Comparison of ENCODE assay signal across 9 cellular contexts in the genomic region with DNA sequence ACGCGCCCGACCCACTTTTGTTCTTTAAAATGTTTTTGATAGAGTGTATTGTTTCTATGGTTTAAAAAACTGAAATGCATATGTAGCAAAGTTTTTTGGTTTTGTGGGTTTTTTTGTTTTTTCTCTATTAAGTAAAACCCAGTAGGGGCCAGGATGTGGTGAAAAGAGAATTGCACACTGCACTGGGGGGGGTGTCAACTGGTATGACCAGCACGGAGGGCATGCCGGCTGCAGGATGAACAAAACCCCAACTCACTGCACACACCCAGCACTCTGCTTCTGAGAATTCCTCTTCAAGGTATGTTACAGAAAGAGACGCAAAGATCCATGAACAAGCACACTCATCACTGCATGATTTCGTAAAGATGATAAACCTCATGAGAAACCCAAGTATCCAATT.
DNase-seq lines count a peak whose midpoint lies in the region; ATAC-seq and TF ChIP-seq lines count a peak whose summit lies in the region.
"Had no signal": no experiment of that assay in that cellular context is flagged by ENCODE, and none has a peak within 500 bp of the region (broad histone marks: within the 10 kb centered on the region; RNA-seq: fewer than 3 reads in every experiment).

No MANE protein-coding gene starts in this region.

- H3K4me2 ChIP-seq in Karpas-422 (ENCODE audit: low read depth, low read length, poor library complexity, severe bottlenecking), result no peak overlapping the region

- peak overlapping the region; percentile 70 for H3K4me3 Mint-ChIP-seq in activated CD8-positive, alpha-beta T cell treated with anti-CD3 and anti-CD28 coated beads, Interleukin-2, amount 10 ng/mL, durations not matched to agents 7 days and 5 days
- H3K4me3 Mint-ChIP-seq in immature natural killer cell (peak overlapping the region; percentile 75 to 88 (median 82)), type B pancreatic cell (no peak overlapping the region)
- H3K4me3 Mint-ChIP-seq in stimulated activated memory B cell treated with anti-CD40 and anti-IgM and Interleukin-4, amounts not matched to agents 10 μg/mL and 1 μg/mL and 100 μg/mL, for 72 hours, result peak overlapping the region; percentile 69

- peaks cover 48% of the 10 kb centered on the region for H3K4me1 ChIP-seq in Karpas-422 (ENCODE audit: low read length)

- POLR2A ChIA-PET in activated CD8-positive, alpha-beta T cell treated with anti-CD3 and anti-CD28 coated beads, Interleukin-2, amount 10 ng/mL, durations not matched to agents 7 days and 5 days (lab: Charles Lee), result interaction anchor here (6.2 to 10.7 kb wide), 2 partner anchors 62 to 73 kb away, joined by 102 to 105 read pairs; a partner anchor contains a TSS

- H3K9me3 ChIP-seq in Karpas-422 (ENCODE audit: low read length), result no peaks in the 10 kb centered on the region

- peaks cover 9% of the 10 kb centered on the region for H3K79me2 ChIP-seq in Karpas-422 (ENCODE audit: low read length)

- peaks cover 76% of the 10 kb centered on the region for H3K36me3 Mint-ChIP-seq in activated CD8-positive, alpha-beta T cell treated with anti-CD3 and anti-CD28 coated beads, Interleukin-2, amount 10 ng/mL, durations not matched to agents 7 days and 5 days (ENCODE audit: low read depth)
- H3K36me3 Mint-ChIP-seq in immature natural killer cell (peaks cover 14 to 41% (median 27%) of the 10 kb centered on the region in 3 donors), type B pancreatic cell (peaks cover 4% of the 10 kb centered on the region)
- peaks cover 51% of the 10 kb centered on the region for H3K36me3 Mint-ChIP-seq in stimulated activated memory B cell treated with anti-CD40 and anti-IgM and Interleukin-4, amounts not matched to agents 10 μg/mL and 1 μg/mL and 100 μg/mL, for 72 hours

- H4K20me1 ChIP-seq in Karpas-422 (ENCODE audit: insufficient read depth, low read depth, low read length), result no peaks in the 10 kb centered on the region

- H3K9ac ChIP-seq in Karpas-422 (ENCODE audit: low read length), result no peak overlapping the region
- H3K9ac ChIP-seq: GM23248 had no signal

- no peaks in the 10 kb centered on the region for H3K27me3 Mint-ChIP-seq in activated CD8-positive, alpha-beta T cell treated with anti-CD3 and anti-CD28 coated beads, Interleukin-2, amount 10 ng/mL, durations not matched to agents 7 days and 5 days (ENCODE audit: low read depth)
- H3K27me3 Mint-ChIP-seq in immature natural killer cell (ENCODE audit: low read depth in 3 of 3) (peaks cover 26 to 40% (median 37%) of the 10 kb centered on the region in 3 donors), type B pancreatic cell (no peaks in the 10 kb centered on the region)
- H3K27me3 Mint-ChIP-seq in stimulated activated memory B cell treated with anti-CD40 and anti-IgM and Interleukin-4, amounts not matched to agents 10 μg/mL and 1 μg/mL and 100 μg/mL, for 72 hours, result no peaks in the 10 kb centered on the region

- H3K36me3 ChIP-seq in Karpas-422 (ENCODE audit: insufficient read depth, low read length), result peaks cover 4% of the 10 kb centered on the region; the same call in 1 of the 2 replicates

- no peak for TF ChIP-seq CTCF in type B pancreatic cell (conservative IDR thresholded peaks at IDR 0.05)

- no peak overlapping the region for H2AFZ ChIP-seq in Karpas-422 (ENCODE audit: low read length)
- H2AFZ ChIP-seq: GM23248 had no signal

- DNase-seq in Karpas-422, result no peak
- peak; percentile 94 for DNase-seq in activated CD8-positive, alpha-beta T cell treated with anti-CD3 and anti-CD28 coated beads, Interleukin-2, amount 10 ng/mL, durations not matched to agents 7 days and 5 days
- DNase-seq in immature natural killer cell, result peak; percentile 89 to 90 (median 90)
- no peak for DNase-seq in DMS153 (lab: John Stamatoyannopoulos, UW)
- no peak for DNase-seq in type B pancreatic cell (ENCODE audit: extremely low spot score, unreplicated experiment)
- DNase-seq in HPDE6-E6E7 (ENCODE audit: extremely low spot score), result no peak
- no peak for DNase-seq in hippocampal formation (lab: John Stamatoyannopoulos, UW)
- DNase-seq: GM23248 had no signal

- H3K27ac Mint-ChIP-seq in activated CD8-positive, alpha-beta T cell treated with anti-CD3 and anti-CD28 coated beads, Interleukin-2, amount 10 ng/mL, durations not matched to agents 7 days and 5 days, result peak overlapping the region; percentile 87
- H3K27ac Mint-ChIP-seq in immature natural killer cell, result peak overlapping the region; percentile 94 to 99 (median 97)
- H3K27ac Mint-ChIP-seq in stimulated activated memory B cell treated with anti-CD40 and anti-IgM and Interleukin-4, amounts not matched to agents 10 μg/mL and 1 μg/mL and 100 μg/mL, for 72 hours, result peak overlapping the region; percentile 92
- no peak overlapping the region for H3K27ac Mint-ChIP-seq in type B pancreatic cell

- ATAC-seq in activated CD8-positive, alpha-beta T cell treated with anti-CD3 and anti-CD28 coated beads, Interleukin-2, amount 10 ng/mL, durations not matched to agents 7 days and 5 days, result peak; percentile 59
- peak; percentile 62 for ATAC-seq in stimulated activated memory B cell treated with anti-CD40 and anti-IgM and Interleukin-4, amounts not matched to agents 10 μg/mL and 1 μg/mL and 100 μg/mL, for 72 hours

- no peaks in the 10 kb centered on the region for H3K9me3 Mint-ChIP-seq in activated CD8-positive, alpha-beta T cell treated with anti-CD3 and anti-CD28 coated beads, Interleukin-2, amount 10 ng/mL, durations not matched to agents 7 days and 5 days (ENCODE audit: insufficient read depth)
- H3K9me3 Mint-ChIP-seq in immature natural killer cell (peaks cover 0 to 5% (median 0%) of the 10 kb centered on the region in 6 donors), type B pancreatic cell (no peaks in the 10 kb centered on the region)
- peaks cover 3% of the 10 kb centered on the region for H3K9me3 Mint-ChIP-seq in stimulated activated memory B cell treated with anti-CD40 and anti-IgM and Interleukin-4, amounts not matched to agents 10 μg/mL and 1 μg/mL and 100 μg/mL, for 72 hours

- H3K4me3 ChIP-seq in Karpas-422 (ENCODE audit: low read length), result no peak overlapping the region
- H3K4me3 ChIP-seq: GM23248 had no signal

- H3K9me2 ChIP-seq in Karpas-422 (replicated peaks; ENCODE audit: insufficient read depth, low read length), result no peaks in the 10 kb centered on the region

- H3K27me3 ChIP-seq in Karpas-422 (ENCODE audit: low read length), result no peaks in the 10 kb centered on the region

- peaks cover 86% of the 10 kb centered on the region for H3K4me1 Mint-ChIP-seq in activated CD8-positive, alpha-beta T cell treated with anti-CD3 and anti-CD28 coated beads, Interleukin-2, amount 10 ng/mL, durations not matched to agents 7 days and 5 days (ENCODE audit: low read depth)
- H3K4me1 Mint-ChIP-seq in immature natural killer cell, result peaks cover 91 to 95% of the 10 kb centered on the region in 2 donors
- H3K4me1 Mint-ChIP-seq in stimulated activated memory B cell treated with anti-CD40 and anti-IgM and Interleukin-4, amounts not matched to agents 10 μg/mL and 1 μg/mL and 100 μg/mL, for 72 hours, result peaks cover 71% of the 10 kb centered on the region
- H3K4me1 Mint-ChIP-seq in type B pancreatic cell (ENCODE audit: unreplicated experiment), result peaks cover 12% of the 10 kb centered on the region

- CTCF ChIA-PET in activated CD8-positive, alpha-beta T cell treated with anti-CD3 and anti-CD28 coated beads, Interleukin-2, amount 10 ng/mL, durations not matched to agents 7 days and 5 days (lab: Charles Lee), result no interaction called here

- H3K27ac ChIP-seq in Karpas-422 (ENCODE audit: low read length), result peak overlapping the region; percentile 74
- H3K27ac ChIP-seq: GM23248 had no signal

Comparison
In these comparisons a context has a peak if more than half of its experiments do, and no peak if none do; other contexts are left out.
1. DNase-seq: peak in activated CD8-positive, alpha-beta T cell treated with anti-CD3 and anti-CD28 coated beads, Interleukin-2, amount 10 ng/mL, durations not matched to agents 7 days and 5 days (single experiment) and immature natural killer cell (3 of 3); none in Karpas-422 (single experiment), DMS153 (single experiment), type B pancreatic cell (single experiment), HPDE6-E6E7 (single experiment) and hippocampal formation (0 of 2).